Comparison of ENCODE assay signal across 24 cellular contexts in the genomic region with DNA sequence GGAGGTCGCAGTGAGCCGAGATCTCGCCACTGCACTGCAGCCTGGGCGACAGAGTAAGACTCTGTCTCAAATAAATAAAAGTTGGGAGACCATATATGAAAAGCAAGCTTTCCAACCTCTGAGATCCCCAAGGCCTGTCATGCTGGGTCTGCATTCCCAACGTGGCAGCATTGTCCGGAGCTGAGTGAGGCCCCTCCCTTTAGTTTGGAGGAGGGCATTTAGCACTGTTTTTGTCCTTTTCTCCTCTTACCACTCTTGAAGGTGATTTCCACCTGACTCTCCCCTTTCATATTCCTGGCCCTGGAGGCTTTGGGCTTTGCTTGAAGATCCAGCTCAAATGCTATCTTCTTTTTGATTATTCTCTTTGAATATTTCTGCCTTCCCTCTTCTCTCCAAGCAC.
"Had no signal": no experiment of that assay in that cellular context is flagged by ENCODE, and none has a peak within 500 bp of the region (broad histone marks: within the 10 kb centered on the region; RNA-seq: fewer than 3 reads in every experiment).

No MANE protein-coding gene starts in this region.

- H3K27me3 ChIP-seq: heart left ventricle, testis, transverse colon had no signal

- ATAC-seq: activated CD8-positive, alpha-beta T cell treated with anti-CD3 and anti-CD28 coated beads for 36 hours; activated naive CD4-positive, alpha-beta T cell treated with anti-CD3 and anti-CD28 coated beads, Interleukin-2, amount 50 U/mL, for 72 hours; activated T-cell treated with anti-CD3 and anti-CD28 coated beads, Interleukin-2, amount 50 U/mL, for 4 hours; activated T-helper 17 cell treated with anti-CD3 and anti-CD28 coated beads, Interleukin-2, amount 50 U/mL, for 72 hours; esophagus mucosa; heart left ventricle; left lobe of liver; right cardiac atrium; stimulated activated naive CD8-positive, alpha-beta T cell treated with anti-CD3 and anti-CD28 coated beads, Interleukin-15, Interleukin-2, amounts not matched to agents 100 U/mL and 50 U/mL, for 24 hours; WTC11 had no signal

- DNase-seq: activated CD4-positive, alpha-beta T cell treated with anti-CD3 and anti-CD28 coated beads, Interleukin-2, amount 50 U/mL, for 1 hour; activated CD8-positive, alpha-beta T cell treated with anti-CD3 and anti-CD28 coated beads for 36 hours; activated T-cell treated with anti-CD3 and anti-CD28 coated beads, Interleukin-2, amount 50 U/mL, for 4 hours; anterior cingulate cortex; foreskin fibroblast; heart left ventricle; mesendoderm; nucleus accumbens; right cardiac atrium; stimulated activated CD4-positive, alpha-beta T cell treated with anti-CD3 and anti-CD28 coated beads, Interleukin-2, amount 100 ng/mL, for 48 hours; stimulated activated naive CD8-positive, alpha-beta T cell treated with anti-CD3 and anti-CD28 coated beads, Interleukin-15, Interleukin-2, amounts not matched to agents 100 U/mL and 50 U/mL, for 24 hours; SW 1271; T-helper 2 cell; testis; transverse colon had no signal

- H3K4me3 ChIP-seq: coronary artery, heart left ventricle, lung, SK-N-MC, testis, transverse colon had no signal

- H3K27ac Mint-ChIP-seq: activated CD8-positive, alpha-beta T cell treated with anti-CD3 and anti-CD28 coated beads for 36 hours; activated naive CD4-positive, alpha-beta T cell treated with anti-CD3 and anti-CD28 coated beads, Interleukin-2, amount 50 U/mL, for 72 hours; activated T-helper 17 cell treated with anti-CD3 and anti-CD28 coated beads, Interleukin-2, amount 50 U/mL, for 72 hours had no signal

- H3K9me3 Mint-ChIP-seq: activated CD8-positive, alpha-beta T cell treated with anti-CD3 and anti-CD28 coated beads for 36 hours; activated naive CD4-positive, alpha-beta T cell treated with anti-CD3 and anti-CD28 coated beads, Interleukin-2, amount 50 U/mL, for 72 hours; activated T-cell treated with anti-CD3 and anti-CD28 coated beads, Interleukin-2, amount 50 U/mL, for 4 hours; activated T-helper 17 cell treated with anti-CD3 and anti-CD28 coated beads, Interleukin-2, amount 50 U/mL, for 72 hours; WTC11 had no signal

- H3K4me3 Mint-ChIP-seq: activated CD8-positive, alpha-beta T cell treated with anti-CD3 and anti-CD28 coated beads for 36 hours; activated T-cell treated with anti-CD3 and anti-CD28 coated beads, Interleukin-2, amount 50 U/mL, for 4 hours had no signal

- H3K27me3 Mint-ChIP-seq: activated CD8-positive, alpha-beta T cell treated with anti-CD3 and anti-CD28 coated beads for 36 hours; activated T-helper 17 cell treated with anti-CD3 and anti-CD28 coated beads, Interleukin-2, amount 50 U/mL, for 72 hours had no signal

- H3K27ac ChIP-seq: coronary artery, parathyroid adenoma, SK-N-MC, testis, transverse colon had no signal
